27 cellular contexts compared by ENCODE assay signal in the genomic region with DNA sequence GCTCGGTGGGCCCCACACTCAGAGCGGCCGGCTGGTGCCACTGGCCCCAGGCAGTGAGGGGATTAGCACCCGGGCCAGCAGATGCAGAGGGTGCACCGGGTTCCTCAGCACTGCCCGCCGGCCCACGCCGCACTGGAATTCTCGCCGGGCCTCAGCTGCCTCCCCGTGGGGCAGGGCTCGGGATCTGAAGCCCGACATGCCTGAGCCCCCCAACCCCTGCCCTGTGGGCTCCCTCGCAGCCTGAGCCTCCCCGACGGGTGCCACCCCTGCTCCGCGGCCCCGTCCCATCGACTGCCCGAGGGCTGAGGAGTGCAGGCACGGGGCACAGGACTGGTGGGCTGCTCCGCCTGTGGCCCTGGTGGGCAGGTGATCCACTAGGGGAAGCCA. TPM values are rescaled to one million over a fixed set of nuclear protein-coding genes. Genes with fewer than 3 reads are reported as not detected.
DNase-seq lines count a peak whose midpoint lies in the region; ATAC-seq, FAIRE-seq and TF ChIP-seq lines count a peak whose summit lies in the region.
"Had no signal": no experiment of that assay in that cellular context is flagged by ENCODE, and none has a peak within 500 bp of the region (broad histone marks: within the 10 kb centered on the region; RNA-seq: fewer than 3 reads in every experiment).

No MANE protein-coding gene starts in this region.

- no peak for FAIRE-seq in kidney (lab: Jason Lieb, UNC)
- FAIRE-seq: A549, GM12878, GM12892, GM18507 had no signal

- TF ChIP-seq CTCF in C4-2B (conservative IDR thresholded peaks at IDR 0.05) = no peak
- no peak for TF ChIP-seq CTCF in kidney (IDR thresholded peaks at IDR 0.05; ENCODE audit: borderline replicate concordance, extremely low read depth, insufficient read depth)
- no peak for TF ChIP-seq CTCF in upper lobe of right lung (IDR thresholded peaks at IDR 0.05)
- no peak for TF ChIP-seq CTCF in foreskin keratinocyte (conservative IDR thresholded peaks at IDR 0.05)

- H3K36me3 ChIP-seq in kidney (ENCODE audit: control insufficient read depth in 1 of 2, insufficient read depth in 2 of 2, low read length in 2 of 2) = no peaks in the 10 kb centered on the region
- H3K36me3 ChIP-seq in upper lobe of right lung = no peaks in the 10 kb centered on the region
- H3K36me3 ChIP-seq: BLaER1 treated with 17β-estradiol and CSF1 and Interleukin-3, amounts not matched to agents 10 nM and 100 nM had no signal

- H3K36me3 Mint-ChIP-seq in activated naive CD4-positive, alpha-beta T cell treated with anti-CD3 and anti-CD28 coated beads for 36 hours (ENCODE audit: low read depth) = peaks cover 6% of the 10 kb centered on the region
- H3K36me3 Mint-ChIP-seq: CD14-positive monocyte had no signal

- peaks cover 18% of the 10 kb centered on the region for H3K9me3 Mint-ChIP-seq in activated naive CD4-positive, alpha-beta T cell treated with anti-CD3 and anti-CD28 coated beads for 36 hours

- H3K4me3 Mint-ChIP-seq in activated naive CD4-positive, alpha-beta T cell treated with anti-CD3 and anti-CD28 coated beads for 36 hours = no peak overlapping the region
- H3K4me3 Mint-ChIP-seq: B cell; CD14-positive monocyte; CD4-positive, alpha-beta memory T cell; CD4-positive, CD25-positive, alpha-beta regulatory T cell; CD8-positive, alpha-beta memory T cell had no signal

- no peaks in the 10 kb centered on the region for H3K27me3 ChIP-seq in upper lobe of right lung
- no peaks in the 10 kb centered on the region for H3K27me3 ChIP-seq in foreskin keratinocyte
- H3K27me3 ChIP-seq: BLaER1 treated with 17β-estradiol and CSF1 and Interleukin-3, amounts not matched to agents 10 nM and 100 nM had no signal

- CTCF ChIA-PET in activated naive CD4-positive, alpha-beta T cell treated with anti-CD3 and anti-CD28 coated beads for 36 hours (lab: Charles Lee) = no interaction called here

- H3K27ac ChIP-seq in C4-2B (peak overlapping the region; percentile 77), kidney (ENCODE audit: low read depth in 2 of 2, low read length in 2 of 2) (no peak overlapping the region), upper lobe of right lung (no peak overlapping the region), foreskin keratinocyte (no peak overlapping the region)
- H3K27ac ChIP-seq: 22Rv1; A549; BLaER1 treated with 17β-estradiol and CSF1 and Interleukin-3, amounts not matched to agents 10 nM and 100 nM had no signal

- ATAC-seq in upper lobe of right lung (peak; percentile 24), foreskin keratinocyte (no peak), HG02981 (IDR thresholded peaks at IDR 0.05; ENCODE audit: unreplicated experiment) (no peak)
- ATAC-seq: A549, GM12878 had no signal

- H3K4me3 ChIP-seq in kidney (ENCODE audit: low read length in 2 of 2) (no peak overlapping the region), upper lobe of right lung (no peak overlapping the region)
- H3K4me3 ChIP-seq: A549; BLaER1 treated with 17β-estradiol and CSF1 and Interleukin-3, amounts not matched to agents 10 nM and 100 nM; GM12878 had no signal

- DNase-seq in kidney (peak; percentile 56), posterior vena cava (ENCODE audit: low spot score) (peak; percentile 62), upper lobe of right lung (no peak), foreskin keratinocyte (no peak)
- DNase-seq in activated naive CD4-positive, alpha-beta T cell treated with anti-CD3 and anti-CD28 coated beads for 36 hours = no peak
- DNase-seq: AML-193; CD4-positive, alpha-beta memory T cell; CD4-positive, CD25-positive, alpha-beta regulatory T cell; CD8-positive, alpha-beta memory T cell; COR-L47; DMS 273 treated with DMSO at 0.1 percent for 48 hours; DMS153; DMS53; DMS79; DND-41; EL; GDM1 had no signal

- no peak overlapping the region for H3K27ac Mint-ChIP-seq in activated naive CD4-positive, alpha-beta T cell treated with anti-CD3 and anti-CD28 coated beads for 36 hours
- H3K27ac Mint-ChIP-seq: B cell; CD14-positive monocyte; CD4-positive, CD25-positive, alpha-beta regulatory T cell; CD8-positive, alpha-beta memory T cell had no signal

- H3K4me1 ChIP-seq in kidney (ENCODE audit: control insufficient read depth in 1 of 2, insufficient read depth in 1 of 2, low read depth in 1 of 2, low read length in 2 of 2) (no peaks in the 10 kb centered on the region), upper lobe of right lung (no peaks in the 10 kb centered on the region), foreskin keratinocyte (no peaks in the 10 kb centered on the region)
- H3K4me1 ChIP-seq: A549; BLaER1 treated with 17β-estradiol and CSF1 and Interleukin-3, amounts not matched to agents 10 nM and 100 nM had no signal

- no peaks in the 10 kb centered on the region for H3K27me3 Mint-ChIP-seq in activated naive CD4-positive, alpha-beta T cell treated with anti-CD3 and anti-CD28 coated beads for 36 hours (ENCODE audit: low read depth)

- intact Hi-C loops in kidney (cut with DNase I) = no loop called here
- intact Hi-C loops in posterior vena cava (cut with DNase I) = no loop called here
- intact Hi-C loops in upper lobe of right lung (cut with DNase I) = no loop called here
- intact Hi-C loops in activated naive CD4-positive, alpha-beta T cell treated with anti-CD3 and anti-CD28 coated beads for 36 hours (cut with micrococcal nuclease) = no loop called here

- H3K9me3 ChIP-seq in kidney (ENCODE audit: control insufficient read depth in 1 of 2, low read length in 2 of 2) = peaks cover 0 to 6% of the 10 kb centered on the region in 2 donors
- H3K9me3 ChIP-seq in upper lobe of right lung = peaks cover 10% of the 10 kb centered on the region

- H3K9ac ChIP-seq in kidney (ENCODE audit: low read length in 2 of 2) = no peak overlapping the region
- H3K9ac ChIP-seq: BLaER1 treated with 17β-estradiol and CSF1 and Interleukin-3, amounts not matched to agents 10 nM and 100 nM had no signal

- H3K4me1 Mint-ChIP-seq in activated naive CD4-positive, alpha-beta T cell treated with anti-CD3 and anti-CD28 coated beads for 36 hours (ENCODE audit: low read depth) = no peaks in the 10 kb centered on the region
- H3K4me1 Mint-ChIP-seq: B cell; CD14-positive monocyte; CD4-positive, alpha-beta memory T cell; CD4-positive, CD25-positive, alpha-beta regulatory T cell; CD8-positive, alpha-beta memory T cell had no signal

RNA-seq across cellular contexts. Expression of a gene that starts 37.6 kb away (rescaled TPM):
- 50.1 TPM for total RNA-seq in kidney
- 16.9 TPM for polyA plus RNA-seq in kidney (ENCODE audit: insufficient read depth, low read depth, low replicate concordance)
- total RNA-seq in posterior vena cava = 10 to 100 TPM; 69.0 to 96.6 TPM
- total RNA-seq in upper lobe of right lung = 37.6 TPM
- 42.3 and 47.3 TPM in 2 replicates for total RNA-seq in foreskin keratinocyte
- polyA plus RNA-seq in foreskin keratinocyte = 14.6 and 18.9 TPM in 2 replicates
- 1 to 10 TPM; 4.9 to 5.6 TPM for total RNA-seq in activated naive CD4-positive, alpha-beta T cell treated with anti-CD3 and anti-CD28 coated beads for 36 hours

Comparison
In these comparisons a context has a peak if more than half of its experiments do, and no peak if none do; other contexts are left out.
1. DNase-seq: peak in kidney (single experiment) and posterior vena cava (single experiment); none in upper lobe of right lung (single experiment), foreskin keratinocyte (0 of 2) and activated naive CD4-positive, alpha-beta T cell treated with anti-CD3 and anti-CD28 coated beads for 36 hours (single experiment).